ENCODE assay signal across 1 cellular context in the genomic region with DNA sequence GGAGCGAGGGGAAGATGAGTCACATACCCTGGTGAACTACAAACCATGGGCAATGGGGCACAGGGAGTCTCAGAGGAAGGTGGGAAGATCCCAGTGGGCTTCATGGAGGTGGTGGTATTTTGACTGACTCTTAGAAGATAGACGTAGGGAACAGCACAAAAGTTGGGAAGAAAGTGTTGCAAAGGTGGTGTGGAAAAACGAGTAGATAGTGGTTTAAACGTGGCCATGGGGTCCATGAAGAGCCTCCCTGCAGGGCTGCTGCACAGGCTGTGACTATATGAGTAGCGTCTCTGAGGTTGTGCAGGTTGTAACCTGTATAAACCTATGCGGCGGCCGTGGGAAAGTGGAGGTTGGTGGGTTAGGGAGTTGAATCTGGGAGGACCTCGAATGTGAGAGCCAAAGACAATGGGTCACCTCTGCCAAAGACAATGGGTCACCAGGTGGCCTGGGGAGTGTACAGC.
A peak's percentile ranks its signal among the peaks of the same experiment; 100 is the strongest.
TF ChIP-seq lines count a peak whose summit lies in the region.

No MANE protein-coding gene starts in this region.

TF ChIP-seq in endothelial cell of umbilical vein, 7 proteins besides CTCF, POLR2A, EP300 and RAD21:
- peak; percentile 51 for TF ChIP-seq FOS (IDR thresholded peaks at IDR 0.05; ENCODE audit: borderline replicate concordance, insufficient read depth, low read length)
- no peak for TF ChIP-seq EZH2 (IDR thresholded peaks at IDR 0.05; ENCODE audit: borderline replicate concordance, low read depth, low read length, severe bottlenecking)
- peak; percentile 46 for TF ChIP-seq JUN (IDR thresholded peaks at IDR 0.05; ENCODE audit: borderline replicate concordance, insufficient read depth, insufficient read length, low read depth)
- no peak for TF ChIP-seq MYC (IDR thresholded peaks at IDR 0.05; ENCODE audit: low read depth, low read length)
- TF ChIP-seq, protein P1, sequence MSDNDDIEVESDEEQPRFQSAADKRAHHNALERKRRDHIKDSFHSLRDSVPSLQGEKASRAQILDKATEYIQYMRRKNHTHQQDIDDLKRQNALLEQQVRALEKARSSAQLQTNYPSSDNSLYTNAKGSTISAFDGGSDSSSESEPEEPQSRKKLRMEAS (IDR thresholded peaks at IDR 0.05; ENCODE audit: insufficient read depth, insufficient read length), result no peak
- no peak for TF ChIP-seq GATA2 (IDR thresholded peaks at IDR 0.05; ENCODE audit: insufficient read depth, insufficient read length, low read depth, low read length)
- no peak for TF ChIP-seq POLR2AphosphoS5 (IDR thresholded peaks at IDR 0.05; ENCODE audit: insufficient read depth, low read depth, low read length)
TF ChIP-seq in endothelial cell of umbilical vein: peak in this region for 2.
